1 cellular context compared by ENCODE assay signal in the genomic region with DNA sequence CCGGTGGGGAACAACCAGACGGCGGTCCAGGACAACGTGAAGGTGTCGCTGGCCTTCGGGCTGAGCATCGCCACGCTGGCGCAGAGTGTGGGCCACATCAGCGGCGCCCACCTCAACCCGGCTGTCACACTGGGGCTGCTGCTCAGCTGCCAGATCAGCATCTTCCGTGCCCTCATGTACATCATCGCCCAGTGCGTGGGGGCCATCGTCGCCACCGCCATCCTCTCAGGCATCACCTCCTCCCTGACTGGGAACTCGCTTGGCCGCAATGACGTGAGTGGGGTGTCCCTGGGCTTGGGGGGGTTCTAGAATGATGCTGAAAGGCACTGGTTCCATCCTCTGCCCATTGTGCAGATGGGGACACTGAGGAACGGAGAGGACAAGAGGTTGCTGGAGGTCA.
TF ChIP-seq lines count a peak whose summit lies in the region.

No MANE protein-coding gene starts in this region.

TF ChIP-seq in K562, 482 proteins besides CTCF, POLR2A, EP300 and RAD21:
- TF ChIP-seq, protein P1, sequence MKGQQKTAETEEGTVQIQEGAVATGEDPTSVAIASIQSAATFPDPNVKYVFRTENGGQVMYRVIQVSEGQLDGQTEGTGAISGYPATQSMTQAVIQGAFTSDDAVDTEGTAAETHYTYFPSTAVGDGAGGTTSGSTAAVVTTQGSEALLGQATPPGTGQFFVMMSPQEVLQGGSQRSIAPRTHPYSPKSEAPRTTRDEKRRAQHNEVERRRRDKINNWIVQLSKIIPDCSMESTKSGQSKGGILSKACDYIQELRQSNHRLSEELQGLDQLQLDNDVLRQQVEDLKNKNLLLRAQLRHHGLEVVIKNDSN (CRISPR knock-in tag; IDR thresholded peaks at IDR 0.05): 0 out of 2 replicates have a peak, but pooled peaks have one; percentile 6
- TF ChIP-seq TARDBP (IDR thresholded peaks at IDR 0.05) (no peak), BCOR (IDR thresholded peaks at IDR 0.05) (0 out of 2 replicates have a peak, but pooled peaks have one; percentile 27), KDM1A (IDR thresholded peaks at IDR 0.05) (0 out of 4 replicates have a peak, but pooled peaks of 1 of the 2 experiments have one; percentile 18), PRMT5 (CRISPR knock-in tag; IDR thresholded peaks at IDR 0.05) (no peak), ESRRA (IDR thresholded peaks at IDR 0.05; ENCODE audit: borderline replicate concordance, low read depth) (peak; percentile 38; the same call in 1 of the 2 replicates), KAT7 (CRISPR knock-in tag; IDR thresholded peaks at IDR 0.05; ENCODE audit: borderline replicate concordance) (0 out of 2 replicates have a peak, but pooled peaks have one; percentile 0)
